Comparison of ENCODE assay signal across 1 cellular context in genomic region chr9:115132648-115133047, GRCh38.
TF ChIP-seq lines count a peak whose summit lies in the region.

No MANE protein-coding gene starts in this region.

TF ChIP-seq in GM23338, 12 proteins besides CTCF, POLR2A, EP300 and RAD21 (continued from another document):
- TF ChIP-seq ZNF462 (CRISPR knock-in tag; IDR thresholded peaks at IDR 0.05) = no peak
TF ChIP-seq in GM23338: peak in this region for 0.
